ENCODE assay signal across 10 cellular contexts in genomic region chr12:6462234-6462995, GRCh38. TPM values are rescaled to one million over a fixed set of nuclear protein-coding genes. Genes with fewer than 3 reads are reported as not detected.
DNase-seq lines count a peak whose midpoint lies in the region; ATAC-seq and TF ChIP-seq lines count a peak whose summit lies in the region.
"Had no signal": no experiment of that assay in that cellular context is flagged by ENCODE, and none has a peak within 500 bp of the region (broad histone marks: within the 10 kb centered on the region; RNA-seq: fewer than 3 reads in every experiment).

No MANE protein-coding gene starts in this region.

- peak overlapping the region; percentile 78 for H3K4me3 Mint-ChIP-seq in central memory CD8-positive, alpha-beta T cell

- no peak for TF ChIP-seq POLR2A in gastrocnemius medialis (IDR thresholded peaks at IDR 0.05)

- H3K27me3 Mint-ChIP-seq in central memory CD8-positive, alpha-beta T cell, result no peaks in the 10 kb centered on the region

- H3K36me3 ChIP-seq in Loucy (ENCODE audit: insufficient read depth, low read length) (peaks cover 24% of the 10 kb centered on the region; the same call in 1 of the 2 replicates), gastrocnemius medialis (peaks cover 0 to 79% of the 10 kb centered on the region in 2 donors)

- no peaks in the 10 kb centered on the region for H4K20me1 ChIP-seq in Loucy (ENCODE audit: insufficient read depth, low read length, poor library complexity, severe bottlenecking)

- H3F3A ChIP-seq in Loucy (ENCODE audit: low read depth), result peaks cover 10% of the 10 kb centered on the region; the same call in 1 of the 2 replicates

- peaks cover 73% of the 10 kb centered on the region for H3K36me3 Mint-ChIP-seq in central memory CD8-positive, alpha-beta T cell (ENCODE audit: insufficient read depth)

- peaks cover 82% of the 10 kb centered on the region for H3K4me1 Mint-ChIP-seq in central memory CD8-positive, alpha-beta T cell

- in situ Hi-C loops in gastrocnemius medialis (cut with MboI; ENCODE audit: low sequenced_read_pairs in 4 of 4), result loop anchor here (5.0 to 25.0 kb wide), 4 partner anchors 40 to 138 kb away; partner anchors contain the start of gene TNFRSF1A (in 1 of the 4)

- H3K4me2 ChIP-seq in Loucy (ENCODE audit: low read depth, low read length, poor library complexity, severe bottlenecking), result peak overlapping the region; percentile 89

- H3K9me3 ChIP-seq in Loucy (ENCODE audit: insufficient read depth, low read depth, low read length), result no peaks in the 10 kb centered on the region
- no peaks in the 10 kb centered on the region for H3K9me3 ChIP-seq in gastrocnemius medialis

- H3K4me1 ChIP-seq in Loucy (ENCODE audit: insufficient read depth, low read length, poor library complexity, severe bottlenecking) (peaks cover 45% of the 10 kb centered on the region), gastrocnemius medialis (peaks cover 8 to 14% of the 10 kb centered on the region in 2 donors)

- intact Hi-C loops in gastrocnemius medialis (cut with DNase I; ENCODE audit: low total_unique reads), result no loop called here

- H3K27me3 ChIP-seq in Loucy (ENCODE audit: insufficient read depth, low read length, poor library complexity, severe bottlenecking) (no peaks in the 10 kb centered on the region), gastrocnemius medialis (no peaks in the 10 kb centered on the region)

- H3K4me3 ChIP-seq in Loucy (ENCODE audit: low read length, poor library complexity, severe bottlenecking), result peak overlapping the region; percentile 74
- no peak overlapping the region for H3K4me3 ChIP-seq in skin epidermis
- no peak overlapping the region for H3K4me3 ChIP-seq in gastrocnemius medialis

- H3K27ac Mint-ChIP-seq in central memory CD8-positive, alpha-beta T cell (ENCODE audit: low read depth), result peak overlapping the region; percentile 99

- no peak for TF ChIP-seq CTCF in Loucy (conservative IDR thresholded peaks at IDR 0.05; ENCODE audit: low read length)
- TF ChIP-seq CTCF in gastrocnemius medialis (IDR thresholded peaks at IDR 0.05 in 4 of 5, conservative IDR thresholded peaks at IDR 0.05 in 1 of 5), result no peak

- ATAC-seq in GM18502 (IDR thresholded peaks at IDR 0.05; ENCODE audit: poor library complexity, unreplicated experiment), result peak; percentile 13
- peak; percentile 42 for ATAC-seq in central memory CD8-positive, alpha-beta T cell (replicated peaks; ENCODE audit: extremely low read depth, poor library complexity, severe bottlenecking)
- ATAC-seq in HG02884 (IDR thresholded peaks at IDR 0.05; ENCODE audit: unreplicated experiment), result no peak
- ATAC-seq in gastrocnemius medialis, result no peak

- H3K9ac ChIP-seq in Loucy (ENCODE audit: low read depth, low read length, poor library complexity, severe bottlenecking), result peak overlapping the region; percentile 82

- peaks cover 35% of the 10 kb centered on the region for H3K79me2 ChIP-seq in Loucy (ENCODE audit: insufficient read depth, low read length)

- H3K9me2 ChIP-seq in Loucy (replicated peaks; ENCODE audit: low read depth, low read length), result no peaks in the 10 kb centered on the region

- H3K27ac ChIP-seq in skin epidermis (peak overlapping the region in 20 of 21 experiments; percentile 17 to 98 (median 75)), gastrocnemius medialis (peak overlapping the region in 1 of 4 donors; percentile 70)

- H3K9me3 Mint-ChIP-seq in central memory CD8-positive, alpha-beta T cell, result no peaks in the 10 kb centered on the region

- no peak for DNase-seq in central memory CD8-positive, alpha-beta T cell (ENCODE audit: low spot score in 2 of 2)
- DNase-seq in HUDEP-2 (lab: John Stamatoyannopoulos, UW; ENCODE audit: unreplicated experiment in 76 of 76), result no peak
- no peak for DNase-seq in gastrocnemius medialis
- DNase-seq in NCI-H2107 treated with DMSO at 0.1 percent for 48 hours (lab: John Stamatoyannopoulos, UW; ENCODE audit: unreplicated experiment), result no peak
- DNase-seq: NCI-H1436 treated with DMSO at 0.1 percent for 48 hours, SHP77 had no signal

- H2AFZ ChIP-seq in Loucy (ENCODE audit: low read length), result no peak overlapping the region

RNA-seq across cellular contexts. Expression of gene VAMP1, which starts 8.1 kb away (rescaled TPM):
- total RNA-seq in gastrocnemius medialis, result 1 to 10 TPM; 1.1 to 2.0 (median 1.4) TPM

RNA-seq across cellular contexts. Expression of gene TAPBPL, which starts 10.6 kb away (rescaled TPM):
- total RNA-seq in gastrocnemius medialis, result 1 to 10 TPM; 3.8 to 8.6 (median 5.8) TPM

RNA-seq across cellular contexts. Expression of gene CD27, which starts 17.7 kb away (rescaled TPM):
- under 1 TPM in 1 of 4 donors, not detected in 3; 0.55 TPM for total RNA-seq in gastrocnemius medialis

RNA-seq across cellular contexts. Expression of gene MRPL51, which starts 30.6 kb away (rescaled TPM):
- 100 to 1,000 TPM in 3 of 4 donors, 10 to 100 TPM in 1; 76.6 to 147 (median 124) TPM for total RNA-seq in gastrocnemius medialis

RNA-seq across cellular contexts. Expression of gene NCAPD2, which starts 31.5 kb away (rescaled TPM):
- total RNA-seq in gastrocnemius medialis, result 100 to 1,000 TPM in 1 of 4 donors, 10 to 100 TPM in 3; 12.3 to 250 (median 13.3) TPM

Comparison
In these comparisons a context has a peak if more than half of its experiments do, and no peak if none do; other contexts are left out.
1. ATAC-seq: peak in GM18502 (single experiment) and central memory CD8-positive, alpha-beta T cell (single experiment); none in HG02884 (single experiment) and gastrocnemius medialis (0 of 2).